ENCODE assay signal across 1 cellular context in genomic region chr3:184575701-184576100, GRCh38.
TF ChIP-seq lines count a peak whose summit lies in the region.

No MANE protein-coding gene starts in this region.

TF ChIP-seq in GM23338, 12 proteins besides CTCF, POLR2A, EP300 and RAD21 (continued from another document):
- TF ChIP-seq ZNF462 (CRISPR knock-in tag; IDR thresholded peaks at IDR 0.05), result no peak
- no peak for TF ChIP-seq ZNF331 (CRISPR knock-in tag; IDR thresholded peaks at IDR 0.05; ENCODE audit: low read depth)
- TF ChIP-seq STAT1 (IDR thresholded peaks at IDR 0.05; ENCODE audit: unreplicated experiment), result no peak
- no peak for TF ChIP-seq ETS1 (IDR thresholded peaks at IDR 0.05)
- TF ChIP-seq CREB1 (CRISPR knock-in tag; IDR thresholded peaks at IDR 0.05; ENCODE audit: low read depth), result no peak
- no peak for TF ChIP-seq JUNB (IDR thresholded peaks at IDR 0.05; ENCODE audit: unreplicated experiment)
- no peak for TF ChIP-seq POLR2AphosphoS5 (IDR thresholded peaks at IDR 0.05; ENCODE audit: low read depth)
